ENCODE assay signal across 1 cellular context in genomic region chr3:117192888-117193287, GRCh38.
TF ChIP-seq lines count a peak whose summit lies in the region.

No MANE protein-coding gene starts in this region.

TF ChIP-seq in GM12878, 131 proteins besides CTCF, POLR2A, EP300 and RAD21 (continued from another document):
- TF ChIP-seq PAX5 (IDR thresholded peaks at IDR 0.05; ENCODE audit: borderline replicate concordance, low read depth, low read length), result peak; percentile 53; the same call in 1 of the 2 replicates
- no peak for TF ChIP-seq E2F4 (IDR thresholded peaks at IDR 0.05; ENCODE audit: low read depth, low read length)
- peak; percentile 54; the same call in 1 of the 2 replicates for TF ChIP-seq MTA2 (IDR thresholded peaks at IDR 0.05; ENCODE audit: low read depth)
TF ChIP-seq in GM12878: peak in this region for 4.
